ENCODE assay signal across 8 cellular contexts in genomic region chr16:56617212-56618085, GRCh38. TPM values are rescaled to one million over a fixed set of nuclear protein-coding genes. Genes with fewer than 3 reads are reported as not detected.
A peak's percentile ranks its signal among the peaks of the same experiment; 100 is the strongest.
DNase-seq lines count a peak whose midpoint lies in the region; ATAC-seq and TF ChIP-seq lines count a peak whose summit lies in the region.

No MANE protein-coding gene starts in this region.

- peak overlapping the region; percentile 67 to 83 for H3K4me3 Mint-ChIP-seq in activated T-cell treated with anti-CD3 and anti-CD28 coated beads, Interleukin-2, amount 50 U/mL, for 72 hours
- peak overlapping the region; percentile 80 for H3K4me3 Mint-ChIP-seq in nephron progenitor cell

- DNase-seq in activated T-cell treated with anti-CD3 and anti-CD28 coated beads, Interleukin-2, amount 50 U/mL, for 72 hours: peak; percentile 77 to 84
- DNase-seq in fibroblast of the aortic adventitia (ENCODE audit: low read depth) (peak; percentile 72), nephron progenitor cell (peak; percentile 67), ureter (ENCODE audit: low spot score) (peak; percentile 78), midbrain (lab: John Stamatoyannopoulos, UW) (no peak)

- ATAC-seq in HG02678 (IDR thresholded peaks at IDR 0.05; ENCODE audit: unreplicated experiment) (peak; percentile 69), HG03342 (IDR thresholded peaks at IDR 0.05; ENCODE audit: unreplicated experiment) (no peak), HG02571 (IDR thresholded peaks at IDR 0.05; ENCODE audit: unreplicated experiment) (no peak)
- peak; percentile 59 to 71 for ATAC-seq in activated T-cell treated with anti-CD3 and anti-CD28 coated beads, Interleukin-2, amount 50 U/mL, for 72 hours (replicated peaks in 1 of 2)

- peak overlapping the region; percentile 48 for H3K4me3 ChIP-seq in fibroblast of the aortic adventitia (ENCODE audit: low read depth, low read length)

- H3K9me3 Mint-ChIP-seq in activated T-cell treated with anti-CD3 and anti-CD28 coated beads, Interleukin-2, amount 50 U/mL, for 72 hours: peaks cover 0 to 3% of the 10 kb centered on the region in 2 donors
- no peaks in the 10 kb centered on the region for H3K9me3 Mint-ChIP-seq in nephron progenitor cell

- H3K36me3 Mint-ChIP-seq in activated T-cell treated with anti-CD3 and anti-CD28 coated beads, Interleukin-2, amount 50 U/mL, for 72 hours (ENCODE audit: insufficient read depth in 2 of 2): peaks cover 0 to 2% of the 10 kb centered on the region in 2 donors
- H3K36me3 Mint-ChIP-seq in nephron progenitor cell (ENCODE audit: low read depth): no peaks in the 10 kb centered on the region

- TF ChIP-seq CTCF in fibroblast of the aortic adventitia (IDR thresholded peaks at IDR 0.05; ENCODE audit: insufficient read depth, low read length) (no peak), nephron progenitor cell (IDR thresholded peaks at IDR 0.05) (no peak)

- no peak overlapping the region for H3K27ac Mint-ChIP-seq in activated T-cell treated with anti-CD3 and anti-CD28 coated beads, Interleukin-2, amount 50 U/mL, for 72 hours
- no peak overlapping the region for H3K27ac Mint-ChIP-seq in nephron progenitor cell

- no peaks in the 10 kb centered on the region for H3K27me3 Mint-ChIP-seq in activated T-cell treated with anti-CD3 and anti-CD28 coated beads, Interleukin-2, amount 50 U/mL, for 72 hours (ENCODE audit: low read depth)
- peaks cover 100% of the 10 kb centered on the region for H3K27me3 Mint-ChIP-seq in nephron progenitor cell (ENCODE audit: low read depth, poor library complexity)

- H3K4me1 Mint-ChIP-seq in activated T-cell treated with anti-CD3 and anti-CD28 coated beads, Interleukin-2, amount 50 U/mL, for 72 hours (ENCODE audit: low read depth): peaks cover 60% of the 10 kb centered on the region
- H3K4me1 Mint-ChIP-seq in nephron progenitor cell: peaks cover 31% of the 10 kb centered on the region

RNA-seq across cellular contexts. Expression of gene MT1E, which starts 8.1 kb away (rescaled TPM):
- total RNA-seq in activated T-cell treated with anti-CD3 and anti-CD28 coated beads, Interleukin-2, amount 50 U/mL, for 72 hours: 100 to 1,000 TPM in 1 of 2 donors, 10 to 100 TPM in 1; 94.7 to 204 TPM
- total RNA-seq in fibroblast of the aortic adventitia (ENCODE audit: low replicate concordance): 54.7 and 103 TPM in 2 replicates
- total RNA-seq in ureter: 98.7 TPM

RNA-seq across cellular contexts. Expression of gene MT2A, which starts 9.1 kb away (rescaled TPM):
- 100 to 1,000 TPM; 391 to 529 TPM for total RNA-seq in activated T-cell treated with anti-CD3 and anti-CD28 coated beads, Interleukin-2, amount 50 U/mL, for 72 hours
- total RNA-seq in fibroblast of the aortic adventitia (ENCODE audit: low replicate concordance): 8.3 and 114 TPM in 2 replicates
- 113 TPM for total RNA-seq in ureter

RNA-seq across cellular contexts. Expression of gene MT1M, which starts 15.0 kb away (rescaled TPM):
- total RNA-seq in activated T-cell treated with anti-CD3 and anti-CD28 coated beads, Interleukin-2, amount 50 U/mL, for 72 hours: under 1 TPM in 1 of 2 donors, not detected in 1; 0.91 TPM
- total RNA-seq in fibroblast of the aortic adventitia (ENCODE audit: low replicate concordance): 3.4 and 10.3 TPM in 2 replicates
- total RNA-seq in ureter: 18.8 TPM

RNA-seq across cellular contexts. Expression of gene MT1A, which starts 21.0 kb away (rescaled TPM):
- 1 to 10 TPM in 1 of 2 donors, under 1 TPM in 1; 0.74 to 1.5 TPM for total RNA-seq in activated T-cell treated with anti-CD3 and anti-CD28 coated beads, Interleukin-2, amount 50 U/mL, for 72 hours
- total RNA-seq in fibroblast of the aortic adventitia (ENCODE audit: low replicate concordance): 0.72 TPM in 1 of 2 replicates, not detected in the other
- total RNA-seq in ureter: 22.3 TPM

RNA-seq across cellular contexts. Expression of gene MT3, which starts 28.1 kb away (rescaled TPM):
- total RNA-seq in activated T-cell treated with anti-CD3 and anti-CD28 coated beads, Interleukin-2, amount 50 U/mL, for 72 hours: 1 to 10 TPM; 3.9 to 6.8 TPM
- total RNA-seq in fibroblast of the aortic adventitia (ENCODE audit: low replicate concordance) (not detected in 2 replicates), ureter (1.5 TPM)

Comparison
In these comparisons a context has a peak if more than half of its experiments do, and no peak if none do; other contexts are left out.
1. ATAC-seq: peak in HG02678 (single experiment) and activated T-cell treated with anti-CD3 and anti-CD28 coated beads, Interleukin-2, amount 50 U/mL, for 72 hours (2 of 2); none in HG03342 (single experiment) and HG02571 (single experiment).